Comparison of ENCODE assay signal across 19 cellular contexts in genomic region chrX:77441479-77441878, GRCh38. TPM values are rescaled to one million over a fixed set of nuclear protein-coding genes. Genes with fewer than 3 reads are reported as not detected.
DNase-seq lines count a peak whose midpoint lies in the region; ATAC-seq and TF ChIP-seq lines count a peak whose summit lies in the region.
"Had no signal": no experiment of that assay in that cellular context is flagged by ENCODE, and none has a peak within 500 bp of the region (broad histone marks: within the 10 kb centered on the region; RNA-seq: fewer than 3 reads in every experiment).

No MANE protein-coding gene starts in this region.

- intact Hi-C loops in mammary epithelial cell (cut with micrococcal nuclease) (no loop called here), MCF 10A (cut with micrococcal nuclease) (no loop called here)

- H3K27me3 ChIP-seq in mammary epithelial cell (ENCODE audit: insufficient read depth, low read length): no peaks in the 10 kb centered on the region
- no peaks in the 10 kb centered on the region for H3K27me3 ChIP-seq in RWPE2 (ENCODE audit: insufficient read depth, poor library complexity, severe bottlenecking)

- CTCF ChIA-PET in mammary epithelial cell (lab: Charles Lee; ENCODE audit: low non-redundant PET) (no interaction called here), MCF 10A (lab: Yijun Ruan, JAX) (interaction anchor here (0.6 kb wide), 1 partner anchor 13 kb away, joined by 3 read pairs; no protein-coding TSS in a partner anchor)

- H3K36me3 ChIP-seq in mammary epithelial cell (ENCODE audit: insufficient read depth, low read length): no peaks in the 10 kb centered on the region
- no peaks in the 10 kb centered on the region for H3K36me3 ChIP-seq in RWPE2 (ENCODE audit: low read depth)
- H3K36me3 ChIP-seq: HAP-1 had no signal

- no peak overlapping the region for H3K4me2 ChIP-seq in mammary epithelial cell (ENCODE audit: insufficient read depth, low read depth, low read length)

- TF ChIP-seq CTCF in mammary epithelial cell (conservative IDR thresholded peaks at IDR 0.05 in 1 of 2, IDR thresholded peaks at IDR 0.05 in 1 of 2; ENCODE audit: extremely low read depth in 1 of 2, insufficient read depth in 1 of 2, low read depth in 1 of 2, low read length in 2 of 2) (no peak), MCF 10A (IDR thresholded peaks at IDR 0.05; ENCODE audit: unreplicated experiment) (no peak), RWPE2 (IDR thresholded peaks at IDR 0.05; ENCODE audit: poor library complexity, severe bottlenecking) (no peak)

- H3K27ac ChIP-seq in mammary epithelial cell (ENCODE audit: insufficient read depth, low read depth, low read length) (no peak overlapping the region), RWPE2 (ENCODE audit: poor library complexity, severe bottlenecking) (peak overlapping the region; percentile 63), epithelial cell of prostate (peak overlapping the region; percentile 67)
- H3K27ac ChIP-seq: 22Rv1 had no signal

- peak overlapping the region; percentile 8 for H2AFZ ChIP-seq in mammary epithelial cell (ENCODE audit: low read depth, low read length)

- no peak for ATAC-seq in RWPE2 (ENCODE audit: low read depth)
- ATAC-seq in GM21360 (IDR thresholded peaks at IDR 0.05; ENCODE audit: unreplicated experiment): no peak

- H4K20me1 ChIP-seq in mammary epithelial cell (ENCODE audit: insufficient read depth, low read length): no peaks in the 10 kb centered on the region

- BruUV-seq in mammary epithelial cell (replicated peaks; lab: Mats Ljungman, UMichigan) (no TSS peak), MCF 10A (replicated peaks; lab: Mats Ljungman, UMichigan) (no TSS peak)

- no peak overlapping the region for H3K9ac ChIP-seq in mammary epithelial cell (ENCODE audit: insufficient read depth, low read length)

- H3K9me3 ChIP-seq in mammary epithelial cell (replicated peaks; ENCODE audit: insufficient read depth, low read length) (peaks cover 4% of the 10 kb centered on the region), RWPE2 (ENCODE audit: severe bottlenecking) (no peaks in the 10 kb centered on the region)
- H3K9me3 ChIP-seq: HAP-1 had no signal

- in situ Hi-C loops in mammary epithelial cell (cut with MboI; ENCODE audit: low sequenced_read_pairs in 2 of 2): no loop called here

- H3K27me3 Mint-ChIP-seq in MCF 10A (ENCODE audit: insufficient read depth, unreplicated experiment): no peaks in the 10 kb centered on the region

- H3K4me1 Mint-ChIP-seq in MCF 10A (ENCODE audit: insufficient read depth, unreplicated experiment): peaks cover 11% of the 10 kb centered on the region

- POLR2A ChIA-PET in MCF 10A (lab: Yijun Ruan, JAX): no interaction called here

- H3K4me1 ChIP-seq in mammary epithelial cell (ENCODE audit: insufficient read depth, low read length): peaks cover 30% of the 10 kb centered on the region
- peaks cover 6% of the 10 kb centered on the region for H3K4me1 ChIP-seq in RWPE2 (ENCODE audit: insufficient read depth, poor library complexity, severe bottlenecking)
- H3K4me1 ChIP-seq: HAP-1 had no signal

- no peak overlapping the region for H3K4me3 Mint-ChIP-seq in MCF 10A (ENCODE audit: unreplicated experiment)
- H3K4me3 Mint-ChIP-seq: CD4-positive, alpha-beta memory T cell had no signal

- no peaks in the 10 kb centered on the region for H3K79me2 ChIP-seq in mammary epithelial cell (ENCODE audit: insufficient read depth, low read length)

- H3K4me3 ChIP-seq in mammary epithelial cell (replicated peaks in 1 of 3; ENCODE audit: insufficient read depth in 1 of 3, low read depth in 2 of 3, low read length in 3 of 3) (no peak overlapping the region), RWPE2 (ENCODE audit: severe bottlenecking) (no peak overlapping the region)
- H3K4me3 ChIP-seq: HAP-1 had no signal

- no peak overlapping the region for H3K27ac Mint-ChIP-seq in MCF 10A (ENCODE audit: low read depth, unreplicated experiment)
- H3K27ac Mint-ChIP-seq: CD4-positive, alpha-beta memory T cell had no signal

- H3K36me3 Mint-ChIP-seq in MCF 10A (ENCODE audit: insufficient read depth, unreplicated experiment): no peaks in the 10 kb centered on the region
- H3K36me3 Mint-ChIP-seq: CD4-positive, alpha-beta memory T cell had no signal

- dilution Hi-C loops in mammary epithelial cell (cut with HindIII; ENCODE audit: low sequenced_read_pairs): no loop called here

- H3K9me3 Mint-ChIP-seq in MCF 10A (ENCODE audit: unreplicated experiment): no peaks in the 10 kb centered on the region
- H3K9me3 Mint-ChIP-seq: CD4-positive, alpha-beta memory T cell had no signal

- DNase-seq in mammary epithelial cell (no peak), MCF 10A (ENCODE audit: unreplicated experiment) (no peak), NCI-H526 treated with DMSO at 0.1 percent for 48 hours (lab: John Stamatoyannopoulos, UW) (peak; percentile 2), RWPE2 (ENCODE audit: low spot score) (no peak), epithelial cell of prostate (ENCODE audit: low read depth, low spot score) (no peak), dermis blood vessel endothelial cell (no peak)
- no peak for DNase-seq in activated naive CD4-positive, alpha-beta T cell treated with anti-CD3 and anti-CD28 coated beads, Interleukin-2, amount 50 U/mL, for 16 hours
- DNase-seq: AML-193; C1 segment of cervical spinal cord; CD4-positive, alpha-beta memory T cell; COR-L47; DMS153; DND-41; GOT3 had no signal

RNA-seq across cellular contexts. Expression of gene FGF16, which starts 5.7 kb away (rescaled TPM):
- total RNA-seq in mammary epithelial cell (not detected), MCF 10A (2022) (not detected in 2 replicates), dermis blood vessel endothelial cell (0.88 and 2.6 TPM in 2 replicates)
- not detected for polyA plus RNA-seq in mammary epithelial cell
- polyA minus RNA-seq in mammary epithelial cell: not detected
- total RNA-seq: CD4-positive, alpha-beta memory T cell had no signal
- polyA plus RNA-seq: AG04450; BJ; CD4-positive, alpha-beta memory T cell had no signal
